8 cellular contexts compared by ENCODE assay signal in genomic region chr10:84138478-84139125, GRCh38. TPM values are rescaled to one million over a fixed set of nuclear protein-coding genes. Genes with fewer than 3 reads are reported as not detected.
DNase-seq lines count a peak whose midpoint lies in the region; ATAC-seq, FAIRE-seq and TF ChIP-seq lines count a peak whose summit lies in the region.

No MANE protein-coding gene starts in this region.

- DNase-seq in NCI-H460 (ENCODE audit: extremely low read depth, low read depth): peak; percentile 59
- peak; percentile 49 for DNase-seq in activated T-helper 9 cell treated with anti-CD3 and anti-CD28 coated beads, Interleukin-2, amount 50 U/mL, for 16 hours (ENCODE audit: low read depth)
- DNase-seq in heart left ventricle: peak in 4 of 5 donors; percentile 10 to 59 (median 27)
- DNase-seq in small intestine: peak; percentile 76
- DNase-seq in NCI-H2081 treated with DMSO at 0.1 percent for 48 hours (lab: John Stamatoyannopoulos, UW): no peak

- 78 to 84% (median 81%) methylated on average over 20 of the region's 20 CpGs for WGBS in heart left ventricle, 4 donors
- 8 to 39% (median 20%) methylated on average over 20 of the region's 20 CpGs for WGBS in small intestine, 3 donors

- H3K4me3 ChIP-seq in heart left ventricle: peak overlapping the region in 11 of 12 donors; percentile 29 to 100 (median 95)
- peak overlapping the region in 1 of 2 donors; percentile 45 for H3K4me3 ChIP-seq in small intestine (ENCODE audit: low read depth in 1 of 2, low read length in 2 of 2)

- no peak for FAIRE-seq in small intestine (lab: Jason Lieb, UNC)

- no peak for TF ChIP-seq CTCF in heart left ventricle (IDR thresholded peaks at IDR 0.05)

- intact Hi-C loops in heart left ventricle (cut with DNase I): no loop called here

- H3K9me3 ChIP-seq in heart left ventricle: no peaks in the 10 kb centered on the region
- H3K9me3 ChIP-seq in small intestine (ENCODE audit: control insufficient read depth, low read depth): no peaks in the 10 kb centered on the region

- H3K36me3 ChIP-seq in heart left ventricle: peaks cover 0 to 25% (median 23%) of the 10 kb centered on the region in 9 donors
- H3K36me3 ChIP-seq in small intestine (ENCODE audit: control insufficient read depth in 2 of 2, insufficient read depth in 2 of 2, low read length in 2 of 2): peaks cover 3 to 6% of the 10 kb centered on the region in 2 donors

- H3K27me3 ChIP-seq in heart left ventricle (no peaks in the 10 kb centered on the region), small intestine (ENCODE audit: control insufficient read depth in 2 of 2, insufficient read depth in 2 of 2, low read length in 2 of 2) (no peaks in the 10 kb centered on the region)

- no peak for TF ChIP-seq POLR2A in heart left ventricle (IDR thresholded peaks at IDR 0.05)

- peaks cover 8 to 27% (median 18%) of the 10 kb centered on the region in 12 donors for H3K4me1 ChIP-seq in heart left ventricle
- peaks cover 4 to 11% of the 10 kb centered on the region in 2 donors for H3K4me1 ChIP-seq in small intestine (ENCODE audit: control insufficient read depth in 2 of 2, insufficient read depth in 1 of 2, low read depth in 1 of 2, low read length in 1 of 2)

- ATAC-seq in GM19035 (IDR thresholded peaks at IDR 0.05; ENCODE audit: unreplicated experiment): peak; percentile 1
- ATAC-seq in heart left ventricle: no peak
- ATAC-seq in HG03460 (IDR thresholded peaks at IDR 0.05; ENCODE audit: unreplicated experiment): no peak
- no peak for ATAC-seq in GM18520 (IDR thresholded peaks at IDR 0.05; ENCODE audit: unreplicated experiment)

- peak overlapping the region; percentile 12 to 99 (median 96) for H3K27ac ChIP-seq in heart left ventricle
- peak overlapping the region; percentile 84 to 88 for H3K27ac ChIP-seq in small intestine (ENCODE audit: low read depth in 1 of 2, low read length in 1 of 2)

RNA-seq across cellular contexts. Expression of gene GHITM, which starts 0.7 kb away (rescaled TPM):
- 692 and 730 TPM in 2 replicates for total RNA-seq in NCI-H460 (2014; rRNA removed; shearing (Covaris generic))
- 306 and 350 TPM in 2 replicates for polyA plus RNA-seq in NCI-H460 (2014; cell fraction: nucleus; rRNA removed)
- 100 to 1,000 TPM; 299 to 603 (median 393) TPM for total RNA-seq in heart left ventricle
- polyA plus RNA-seq in heart left ventricle: 100 to 1,000 TPM; 274 to 449 TPM
- polyA plus RNA-seq in small intestine: 100 to 1,000 TPM; 232 to 301 (median 256) TPM

RNA-seq across cellular contexts. Expression of gene GPR15LG, which starts 35.0 kb away (rescaled TPM):
- not detected in 2 replicates for total RNA-seq in NCI-H460 (2014; rRNA removed; shearing (Covaris generic))
- polyA plus RNA-seq in NCI-H460 (2014; cell fraction: nucleus; rRNA removed): not detected in 2 replicates
- total RNA-seq in heart left ventricle: not detected
- polyA plus RNA-seq in heart left ventricle (under 1 TPM in 1 of 2 donors, not detected in 1; 0.11 TPM), small intestine (not detected)

RNA-seq across cellular contexts. Expression of gene CDHR1, which starts 55.7 kb away (rescaled TPM):
- 0.07 and 0.35 TPM in 2 replicates for total RNA-seq in NCI-H460 (2014; rRNA removed; shearing (Covaris generic))
- polyA plus RNA-seq in NCI-H460 (2014; cell fraction: nucleus; rRNA removed): 0.50 and 0.95 TPM in 2 replicates
- 1 to 10 TPM in 2 of 9 donors, under 1 TPM in 6, not detected in 1; 0.14 to 1.3 (median 0.43) TPM for total RNA-seq in heart left ventricle
- under 1 TPM; 0.07 to 0.11 TPM for polyA plus RNA-seq in heart left ventricle
- polyA plus RNA-seq in small intestine: under 1 TPM in 1 of 3 donors, not detected in 2; 0.06 TPM
